In genomic region chr12:6867407-6868210, GRCh38 we compare ENCODE assay signal across 1 cellular context.
A peak's percentile ranks its signal among the peaks of the same experiment; 100 is the strongest.
TF ChIP-seq lines count a peak whose summit lies in the region.

Gene TPI1, plus strand, starts transcription at chr12:6867531. Its CDS starts 36 bp downstream, at chr12:6867567.

TF ChIP-seq in K562, 482 proteins besides CTCF, POLR2A, EP300 and RAD21 (continued from another document and continues in another):
- TF ChIP-seq ZNF449 (CRISPR knock-in tag; IDR thresholded peaks at IDR 0.05) (no peak), CC2D1A (IDR thresholded peaks at IDR 0.05) (no peak), ZNF408 (CRISPR knock-in tag; IDR thresholded peaks at IDR 0.05; ENCODE audit: low read depth) (no peak), FIP1L1 (IDR thresholded peaks at IDR 0.05; ENCODE audit: low read depth, low read length, poor library complexity, severe bottlenecking) (peak; percentile 99), HDAC6 (IDR thresholded peaks at IDR 0.05; ENCODE audit: low read depth, low read length) (no peak), DACH1 (IDR thresholded peaks at IDR 0.05; ENCODE audit: partially characterized antibody) (no peak), IRF1 (CRISPR knock-in tag; IDR thresholded peaks at IDR 0.05; ENCODE audit: borderline replicate concordance) (no peak), CBX2 (IDR thresholded peaks at IDR 0.05; ENCODE audit: insufficient read depth, low read length, poor library complexity, severe bottlenecking) (no peak), ATF4 (CRISPR knock-in tag; IDR thresholded peaks at IDR 0.05) (no peak), ZNF316 (IDR thresholded peaks at IDR 0.05) (no peak), NRF1 (conservative IDR thresholded peaks at IDR 0.05 in 1 of 2, IDR thresholded peaks at IDR 0.05 in 1 of 2) (peak; percentile 82 to 85), ZFP36 (IDR thresholded peaks at IDR 0.05; ENCODE audit: low read depth, low read length, partially characterized antibody) (no peak), THRB (CRISPR knock-in tag; conservative IDR thresholded peaks at IDR 0.05) (no peak), SNIP1 (IDR thresholded peaks at IDR 0.05; ENCODE audit: low read depth) (no peak), EWSR1 (IDR thresholded peaks at IDR 0.05; ENCODE audit: borderline replicate concordance, low read depth, partially characterized antibody) (no peak), KAT7 (CRISPR knock-in tag; IDR thresholded peaks at IDR 0.05; ENCODE audit: borderline replicate concordance) (0 out of 2 replicates have a peak, but pooled peaks have one; percentile 62), IRF9 (tag; IDR thresholded peaks at IDR 0.05) (no peak), RBBP5 (IDR thresholded peaks at IDR 0.05; ENCODE audit: borderline replicate concordance, insufficient read depth, low read length, poor library complexity, severe bottlenecking) (peak; percentile 60), E2F1 (CRISPR knock-in tag; IDR thresholded peaks at IDR 0.05) (no peak), TEAD4 (IDR thresholded peaks at IDR 0.05; ENCODE audit: low read length) (no peak), TEAD4 (CRISPR knock-in tag; IDR thresholded peaks at IDR 0.05; ENCODE audit: borderline replicate concordance) (peak; percentile 58; the same call in 1 of the 2 replicates), RBM15 (IDR thresholded peaks at IDR 0.05; ENCODE audit: insufficient read depth, low read length) (0 out of 2 replicates have a peak, but pooled peaks have one; percentile 48), ZNF766 (CRISPR knock-in tag; conservative IDR thresholded peaks at IDR 0.05) (peak; percentile 36; the same call in 1 of the 2 replicates), CBFA2T3 (IDR thresholded peaks at IDR 0.05) (no peak), KLF1 (tag; IDR thresholded peaks at IDR 0.05) (no peak), PURB (CRISPR knock-in tag; IDR thresholded peaks at IDR 0.05; ENCODE audit: low read depth) (no peak), ZNF224 (CRISPR knock-in tag; IDR thresholded peaks at IDR 0.05) (no peak), ZNF780A (CRISPR knock-in tag; IDR thresholded peaks at IDR 0.05) (no peak), SUPT5H (IDR thresholded peaks at IDR 0.05) (peak; percentile 97), XRCC4 (IDR thresholded peaks at IDR 0.05; ENCODE audit: extremely low read depth, insufficient read depth, insufficient read length) (no peak), RFX1 (IDR thresholded peaks at IDR 0.05) (no peak), RFX5 (IDR thresholded peaks at IDR 0.05; ENCODE audit: low read depth, low read length) (no peak), PHTF2 (CRISPR knock-in tag; IDR thresholded peaks at IDR 0.05) (peak; percentile 73; the same call in 1 of the 2 replicates), C11orf30 (IDR thresholded peaks at IDR 0.05; ENCODE audit: low read depth) (no peak), ZNF717 (CRISPR knock-in tag; IDR thresholded peaks at IDR 0.05) (no peak), GTF2F1 (IDR thresholded peaks at IDR 0.05; ENCODE audit: low read depth, low read length) (peak; percentile 58; the same call in 1 of the 2 replicates), ZNF282 (CRISPR knock-in tag; IDR thresholded peaks at IDR 0.05) (no peak), ATF3 (IDR thresholded peaks at IDR 0.05) (no peak), ATF3 (CRISPR knock-in tag; conservative IDR thresholded peaks at IDR 0.05) (no peak), HDAC3 (IDR thresholded peaks at IDR 0.05; ENCODE audit: borderline replicate concordance, partially characterized antibody) (no peak), ETS1 (conservative IDR thresholded peaks at IDR 0.05; ENCODE audit: control insufficient read depth, low read depth, low read length) (0 out of 2 replicates have a peak, but pooled peaks have one; percentile 31), ZBTB49 (CRISPR knock-in tag; IDR thresholded peaks at IDR 0.05; ENCODE audit: borderline replicate concordance) (no peak), TBP (optimal IDR thresholded peaks at IDR 0.05; ENCODE audit: low read depth, low read length) (peak; percentile 96), MAZ (CRISPR knock-in tag; conservative IDR thresholded peaks at IDR 0.05 in 1 of 2, IDR thresholded peaks at IDR 0.05 in 1 of 2) (no peak), ARID1B (IDR thresholded peaks at IDR 0.05) (no peak)
